In genomic region chr2:182584462-182584861, GRCh38 we compare ENCODE assay signal across 23 cellular contexts.
"Had no signal": no experiment of that assay in that cellular context is flagged by ENCODE, and none has a peak within 500 bp of the region (broad histone marks: within the 10 kb centered on the region; RNA-seq: fewer than 3 reads in every experiment).

No MANE protein-coding gene starts in this region.

- H3K4me2 ChIP-seq: neural progenitor cell had no signal

- H3K4me3 ChIP-seq: coronary artery, dorsolateral prefrontal cortex, lower lobe of right lung, neural progenitor cell, right lobe of liver, stomach, tibial artery had no signal

- H3K27me3 ChIP-seq: dorsolateral prefrontal cortex, neural progenitor cell, right lobe of liver, stomach, tibial artery had no signal

- H3K9me3 ChIP-seq: lower lobe of right lung, right lobe of liver, stomach, tibial artery had no signal

- DNase-seq: activated CD4-positive, alpha-beta T cell treated with anti-CD3 and anti-CD28 coated beads for 36 hours; activated CD4-positive, alpha-beta T cell treated with anti-CD3 and anti-CD28 coated beads, Interleukin-2, amount 50 U/mL, for 4 hours; activated CD4-positive, CD25-positive, alpha-beta regulatory T cell; activated naive CD4-positive, alpha-beta T cell; activated T-cell treated with anti-CD3 and anti-CD28 coated beads for 4 hours; activated T-cell treated with anti-CD3 and anti-CD28 coated beads, Interleukin-2, amount 50 U/mL, for 72 hours; anterior cingulate cortex; dorsolateral prefrontal cortex; effector memory CD4-positive, alpha-beta T cell; hippocampal formation; lower lobe of right lung; mesenchymal stem cell; natural killer cell; right lobe of liver; small intestine; stimulated activated CD4-positive, alpha-beta T cell treated with anti-CD3 and anti-CD28 coated beads, Interleukin-4, amount 100 ng/mL, for 4 hours; stimulated activated CD8-positive, alpha-beta memory T cell treated with anti-CD3 and anti-CD28 coated beads, Interleukin-4, amount 100 ng/mL, for 48 hours; stimulated activated naive B cell treated with anti-CD40 and anti-IgM and Interleukin-4, amounts not matched to agents 10 μg/mL and 1 μg/mL and 100 μg/mL, for 72 hours; stomach; T-helper 1 cell; tibial artery had no signal

- H3K4me1 ChIP-seq: lower lobe of right lung, right lobe of liver, stomach, tibial artery had no signal

- H3K9ac ChIP-seq: neural progenitor cell had no signal

- ATAC-seq: activated CD4-positive, alpha-beta T cell treated with anti-CD3 and anti-CD28 coated beads for 36 hours; activated T-cell treated with anti-CD3 and anti-CD28 coated beads, Interleukin-2, amount 50 U/mL, for 72 hours; lower lobe of right lung; natural killer cell; right lobe of liver; stimulated activated naive B cell treated with anti-CD40 and anti-IgM and Interleukin-4, amounts not matched to agents 10 μg/mL and 1 μg/mL and 100 μg/mL, for 72 hours had no signal

- H3K36me3 ChIP-seq: lower lobe of right lung, neural progenitor cell, right lobe of liver, stomach, tibial artery had no signal

- H3K27ac ChIP-seq: coronary artery, lower lobe of right lung, neural progenitor cell, right lobe of liver, stomach, tibial artery had no signal
